ENCODE assay signal across 9 cellular contexts in genomic region chr6:3251462-3252314, GRCh38.
A peak's percentile ranks its signal among the peaks of the same experiment; 100 is the strongest.
DNase-seq lines count a peak whose midpoint lies in the region; ATAC-seq and TF ChIP-seq lines count a peak whose summit lies in the region.
"Had no signal": no experiment of that assay in that cellular context is flagged by ENCODE, and none has a peak within 500 bp of the region (broad histone marks: within the 10 kb centered on the region; RNA-seq: fewer than 3 reads in every experiment).

No MANE protein-coding gene starts in this region.

- no peak overlapping the region for H3K27ac Mint-ChIP-seq in central memory CD8-positive, alpha-beta T cell (ENCODE audit: low read depth)
- H3K27ac Mint-ChIP-seq: stimulated activated naive CD8-positive, alpha-beta T cell treated with anti-CD3 and anti-CD28 coated beads, Interleukin-15, Interleukin-2, amounts not matched to agents 100 ng/mL and 50 ng/mL, for 24 hours had no signal

- TF ChIP-seq CTCF in GM12874 (IDR thresholded peaks at IDR 0.05; ENCODE audit: insufficient read depth, low read depth, low read length) = peak; percentile 94

- H3K4me1 Mint-ChIP-seq in central memory CD8-positive, alpha-beta T cell = peaks cover 6% of the 10 kb centered on the region

- no peak overlapping the region for H3K4me3 Mint-ChIP-seq in central memory CD8-positive, alpha-beta T cell
- H3K4me3 Mint-ChIP-seq: stimulated activated naive CD8-positive, alpha-beta T cell treated with anti-CD3 and anti-CD28 coated beads, Interleukin-15, Interleukin-2, amounts not matched to agents 100 ng/mL and 50 ng/mL, for 24 hours had no signal

- H3K27me3 Mint-ChIP-seq in central memory CD8-positive, alpha-beta T cell = peaks cover 51% of the 10 kb centered on the region

- peak; percentile 86 for ATAC-seq in HG03159 (IDR thresholded peaks at IDR 0.05; ENCODE audit: unreplicated experiment)
- peak; percentile 76 to 84 for ATAC-seq in activated CD4-positive, CD25-positive, alpha-beta regulatory T cell treated with anti-CD3 and anti-CD28 coated beads, Interleukin-2, amount 50 U/mL, for 24 hours
- ATAC-seq in central memory CD8-positive, alpha-beta T cell (replicated peaks; ENCODE audit: extremely low read depth, poor library complexity, severe bottlenecking) = peak; percentile 85
- ATAC-seq in HG03135 (IDR thresholded peaks at IDR 0.05; ENCODE audit: unreplicated experiment) = no peak

- peak; percentile 65 for DNase-seq in NCI-H226
- peak; percentile 65 to 73 for DNase-seq in central memory CD8-positive, alpha-beta T cell (ENCODE audit: low spot score in 2 of 2)
- peak; percentile 94 for DNase-seq in left kidney (ENCODE audit: low read depth, low spot score)
- DNase-seq in stimulated activated CD4-positive, alpha-beta T cell treated with anti-CD3 and anti-CD28 coated beads, Interleukin-2, amount 100 ng/mL, for 48 hours = peak; percentile 78 to 79

- H3K9me3 Mint-ChIP-seq in central memory CD8-positive, alpha-beta T cell = no peaks in the 10 kb centered on the region

- peaks cover 1% of the 10 kb centered on the region for H3K36me3 Mint-ChIP-seq in central memory CD8-positive, alpha-beta T cell (ENCODE audit: insufficient read depth)
